In genomic region chr1:85200870-85201339, GRCh38 we compare ENCODE assay signal across 7 cellular contexts. TPM values are rescaled to one million over a fixed set of nuclear protein-coding genes. Genes with fewer than 3 reads are reported as not detected.
DNase-seq lines count a peak whose midpoint lies in the region; ATAC-seq lines count a peak whose summit lies in the region.

SYDE2 (minus strand) TSS chr1:85201016; CDS start chr1:85200996, 20 bp downstream.

- peak; percentile 50 for DNase-seq in NCI-H2107 (lab: John Stamatoyannopoulos, UW)
- DNase-seq in activated CD4-positive, CD25-positive, alpha-beta regulatory T cell treated with anti-CD3 and anti-CD28 coated beads, Interleukin-2, amount 50 U/mL, for 16 hours (ENCODE audit: low read depth, low spot score), result peak; percentile 34
- peak; percentile 7 for DNase-seq in cerebellum (ENCODE audit: low spot score)
- peak; percentile 91 for DNase-seq in left kidney (ENCODE audit: low read depth, low spot score)
- DNase-seq in stimulated activated CD4-positive, alpha-beta T cell treated with anti-CD3 and anti-CD28 coated beads, Interleukin-1b, Interleukin-23, amount 100 ng/mL, for 48 hours, result peak; percentile 65

- ATAC-seq in GM18511 (IDR thresholded peaks at IDR 0.05; ENCODE audit: unreplicated experiment) (peak; percentile 74), HG02884 (IDR thresholded peaks at IDR 0.05; ENCODE audit: unreplicated experiment) (peak; percentile 75)

RNA-seq across cellular contexts. Expression of gene SYDE2, which starts in this region (rescaled TPM):
- total RNA-seq in cerebellum, result 2.1 TPM

Comparison
In these comparisons a context has a peak if more than half of its experiments do, and no peak if none do; other contexts are left out.
1. Peak in every context shown above with its lines: DNase-seq and ATAC-seq.
2. DNase-seq: peak in every context shown above with its lines; median percentile 91 in left kidney; 65 in stimulated activated CD4-positive, alpha-beta T cell treated with anti-CD3 and anti-CD28 coated beads, Interleukin-1b, Interleukin-23, amount 100 ng/mL, for 48 hours; 50 in NCI-H2107; 34 in activated CD4-positive, CD25-positive, alpha-beta regulatory T cell treated with anti-CD3 and anti-CD28 coated beads, Interleukin-2, amount 50 U/mL, for 16 hours; 7 in cerebellum.